16 cellular contexts compared by ENCODE assay signal in genomic region chr10:131722525-131723264, GRCh38.
DNase-seq lines count a peak whose midpoint lies in the region; ATAC-seq lines count a peak whose summit lies in the region.
"Had no signal": no experiment of that assay in that cellular context is flagged by ENCODE, and none has a peak within 500 bp of the region (broad histone marks: within the 10 kb centered on the region; RNA-seq: fewer than 3 reads in every experiment).

No MANE protein-coding gene starts in this region.

- intact Hi-C loops in posterior vena cava (cut with DNase I) = no loop called here

- DNase-seq in activated effector memory CD4-positive, alpha-beta T cell treated with anti-CD3 and anti-CD28 coated beads, Interleukin-2, amount 50 U/mL, for 16 hours = peak; percentile 44
- DNase-seq in activated effector memory CD4-positive, alpha-beta T cell treated with Interleukin-2 at 50 U/mL for 16 hours = no peak
- DNase-seq in iPS-NIHi11 (ENCODE audit: low spot score) = peak; percentile 6
- DNase-seq in posterior vena cava (ENCODE audit: low spot score) = peak; percentile 68
- no peak for DNase-seq in activated CD4-positive, alpha-beta T cell treated with anti-CD3 and anti-CD28 coated beads for 1 hour
- DNase-seq: GOT3, Karpas-422, NCI-H1417, NCI-H1694 treated with DMSO at 0.1 percent for 48 hours, NCI-H2081 treated with DMSO at 0.1 percent for 48 hours, NCI-H2171 treated with DMSO at 0.1 percent for 48 hours, NCI-H524 treated with DMSO at 0.1 percent for 48 hours, NCI-H82 had no signal

- ATAC-seq in HG03108 (IDR thresholded peaks at IDR 0.05; ENCODE audit: unreplicated experiment) (no peak), GM19023 (IDR thresholded peaks at IDR 0.05; ENCODE audit: unreplicated experiment) (no peak)
- ATAC-seq: A549 had no signal

Comparison
In these comparisons a context has a peak if more than half of its experiments do, and no peak if none do; other contexts are left out.
1. DNase-seq: peak in activated effector memory CD4-positive, alpha-beta T cell treated with anti-CD3 and anti-CD28 coated beads, Interleukin-2, amount 50 U/mL, for 16 hours (single experiment), iPS-NIHi11 (single experiment) and posterior vena cava (single experiment); none in activated effector memory CD4-positive, alpha-beta T cell treated with Interleukin-2 at 50 U/mL for 16 hours (single experiment) and activated CD4-positive, alpha-beta T cell treated with anti-CD3 and anti-CD28 coated beads for 1 hour (single experiment).